Comparison of ENCODE assay signal across 1 cellular context in genomic region chr9:95874989-95875304, GRCh38.
TF ChIP-seq lines count a peak whose summit lies in the region.

No MANE protein-coding gene starts in this region.

TF ChIP-seq in HepG2, 621 proteins besides CTCF, POLR2A, EP300 and RAD21 (continued from another document):
- no peak for TF ChIP-seq ZHX1 (CRISPR knock-in tag; IDR thresholded peaks at IDR 0.05; ENCODE audit: low read depth)
- no peak for TF ChIP-seq ZMYM2 (CRISPR knock-in tag; IDR thresholded peaks at IDR 0.05)
- TF ChIP-seq NR2C2 (CRISPR knock-in tag; IDR thresholded peaks at IDR 0.05; ENCODE audit: borderline replicate concordance), result no peak
- TF ChIP-seq ARID5B (CRISPR knock-in tag; IDR thresholded peaks at IDR 0.05), result no peak; the same call in 1 of the 2 replicates
- no peak for TF ChIP-seq NRL (CRISPR knock-in tag; IDR thresholded peaks at IDR 0.05; ENCODE audit: borderline replicate concordance)
- TF ChIP-seq ZBTB39 (CRISPR knock-in tag; IDR thresholded peaks at IDR 0.05), result no peak
- TF ChIP-seq CEBPB (IDR thresholded peaks at IDR 0.05; ENCODE audit: borderline replicate concordance, low read depth, low read length), result no peak
- no peak for TF ChIP-seq BATF2 (CRISPR knock-in tag; IDR thresholded peaks at IDR 0.05)
- TF ChIP-seq ZBTB7A (CRISPR knock-in tag; IDR thresholded peaks at IDR 0.05), result no peak
- TF ChIP-seq POLR2AphosphoS5 (IDR thresholded peaks at IDR 0.05; ENCODE audit: low read depth, low read length), result no peak
- TF ChIP-seq ATF7 (IDR thresholded peaks at IDR 0.05), result no peak
- TF ChIP-seq ATF7 (CRISPR knock-in tag; IDR thresholded peaks at IDR 0.05), result no peak
- no peak for TF ChIP-seq ZBTB37 (CRISPR knock-in tag; IDR thresholded peaks at IDR 0.05)
- TF ChIP-seq PATZ1 (CRISPR knock-in tag; IDR thresholded peaks at IDR 0.05), result no peak
- no peak for TF ChIP-seq ZNF12 (CRISPR knock-in tag; IDR thresholded peaks at IDR 0.05)
- TF ChIP-seq ZNF563 (CRISPR knock-in tag; IDR thresholded peaks at IDR 0.05), result peak; percentile 60; the same call in 1 of the 2 replicates
- TF ChIP-seq TSC22D2 (CRISPR knock-in tag; IDR thresholded peaks at IDR 0.05; ENCODE audit: borderline replicate concordance), result no peak
- TF ChIP-seq RARA (CRISPR knock-in tag; IDR thresholded peaks at IDR 0.05), result no peak
- TF ChIP-seq DNMT1 (CRISPR knock-in tag; IDR thresholded peaks at IDR 0.05), result no peak
- no peak for TF ChIP-seq ELF1 (CRISPR knock-in tag; IDR thresholded peaks at IDR 0.05)
- no peak for TF ChIP-seq BRF2 (CRISPR knock-in tag; IDR thresholded peaks at IDR 0.05)
- TF ChIP-seq ATF4 (CRISPR knock-in tag; IDR thresholded peaks at IDR 0.05), result no peak; a peak in 1 of 4 replicates
- no peak for TF ChIP-seq SIX4 (CRISPR knock-in tag; IDR thresholded peaks at IDR 0.05)
- no peak for TF ChIP-seq ZNF318 (CRISPR knock-in tag; IDR thresholded peaks at IDR 0.05)
- TF ChIP-seq ZNF644 (CRISPR knock-in tag; IDR thresholded peaks at IDR 0.05; ENCODE audit: low read depth), result no peak
